ENCODE assay signal across 35 cellular contexts in genomic region chr1:246104927-246105326, GRCh38.
A peak's percentile ranks its signal among the peaks of the same experiment; 100 is the strongest.
DNase-seq lines count a peak whose midpoint lies in the region; ATAC-seq, FAIRE-seq and TF ChIP-seq lines count a peak whose summit lies in the region.
"Had no signal": no experiment of that assay in that cellular context is flagged by ENCODE, and none has a peak within 500 bp of the region (broad histone marks: within the 10 kb centered on the region; RNA-seq: fewer than 3 reads in every experiment).

No MANE protein-coding gene starts in this region.

- no peak overlapping the region for H3K27ac ChIP-seq in pancreas
- H3K27ac ChIP-seq: cardiac muscle cell, right lobe of liver, spleen, stomach, vagina had no signal

- H3K36me3 ChIP-seq in BE2C (no peaks in the 10 kb centered on the region), pancreas (no peaks in the 10 kb centered on the region)
- H3K36me3 ChIP-seq: cardiac muscle cell, right lobe of liver, spleen, stomach, vagina had no signal

- no peak overlapping the region for H3K4me3 ChIP-seq in BE2C (ENCODE audit: low read depth, low read length)
- no peak overlapping the region for H3K4me3 ChIP-seq in epithelial cell of esophagus (ENCODE audit: low read length)
- H3K4me3 ChIP-seq in pancreas: no peak overlapping the region
- H3K4me3 ChIP-seq: cardiac muscle cell, right lobe of liver, spleen, stomach, vagina had no signal

- no peak for ATAC-seq in pancreas
- no peak for ATAC-seq in GM18520 (IDR thresholded peaks at IDR 0.05; ENCODE audit: unreplicated experiment)
- ATAC-seq: CD8-positive, alpha-beta T cell; esophagus mucosa; right lobe of liver had no signal

- H3K27me3 ChIP-seq in BE2C (no peaks in the 10 kb centered on the region), pancreas (no peaks in the 10 kb centered on the region)
- H3K27me3 ChIP-seq: cardiac muscle cell, right lobe of liver, spleen, stomach, vagina had no signal

- WGBS in pancreas, 2 donors: 92 to 96% methylated on average over 5 of the region's 5 CpGs

- TF ChIP-seq CTCF in BE2C (IDR thresholded peaks at IDR 0.05; ENCODE audit: low read depth, low read length): no peak
- TF ChIP-seq CTCF in epithelial cell of esophagus (IDR thresholded peaks at IDR 0.05; ENCODE audit: insufficient read depth, low read depth, low read length, missing control alignments): no peak
- TF ChIP-seq CTCF in pancreas (IDR thresholded peaks at IDR 0.05): no peak

- DNase-seq in BE2C: peak; percentile 23
- peak; percentile 17 for DNase-seq in HPDE6-E6E7 (ENCODE audit: extremely low spot score)
- peak; percentile 22 for DNase-seq in RPMI7951 (ENCODE audit: low read depth)
- DNase-seq in epithelial cell of esophagus (ENCODE audit: low read depth): peak; percentile 26
- DNase-seq in stimulated activated CD4-positive, alpha-beta T cell treated with anti-CD3 and anti-CD28 coated beads, Interleukin-4, amount 100 ng/mL, for 24 hours: no peak
- no peak for DNase-seq in pancreas
- DNase-seq in SKM-1 (lab: John Stamatoyannopoulos, UW; ENCODE audit: unreplicated experiment): no peak
- DNase-seq: ACHN; activated CD4-positive, alpha-beta T cell treated with anti-CD3 and anti-CD28 coated beads, Interleukin-2, amount 50 U/mL, for 1 hour; activated CD4-positive, CD25-positive, alpha-beta regulatory T cell; activated effector memory CD4-positive, alpha-beta T cell treated with anti-CD3 and anti-CD28 coated beads, Interleukin-2, amount 50 U/mL, for 16 hours; activated naive CD8-positive, alpha-beta T cell treated with anti-CD3 and anti-CD28 coated beads for 36 hours; activated T-cell treated with anti-CD3 and anti-CD28 coated beads, Interleukin-2, amount 50 U/mL, for 1 hour; anterior cingulate cortex; CD8-positive, alpha-beta T cell; cortex of kidney; endodermal cell; head of caudate nucleus; midbrain; naive B cell; NCI-H1417 treated with DMSO at 0.1 percent for 48 hours; NCI-H2081 treated with DMSO at 0.1 percent for 48 hours; NCI-H2227 treated with DMSO at 0.1 percent for 48 hours; NCI-H526; right lobe of liver; SHP77 treated with DMSO at 0.1 percent for 48 hours; spleen; stimulated activated CD4-positive, alpha-beta T cell treated with anti-CD3 and anti-CD28 coated beads, Interleukin-2, amount 100 ng/mL, for 24 hours; stimulated activated CD8-positive, alpha-beta memory T cell treated with anti-CD3 and anti-CD28 coated beads, Interleukin-4, amount 100 ng/mL, for 48 hours; stomach had no signal

- intact Hi-C loops in pancreas (cut with DNase I): no loop called here

- peaks cover 60% of the 10 kb centered on the region for H3K4me1 ChIP-seq in BE2C
- no peaks in the 10 kb centered on the region for H3K4me1 ChIP-seq in pancreas
- H3K4me1 ChIP-seq: right lobe of liver, spleen, vagina had no signal

- H3K9me3 ChIP-seq in BE2C (no peaks in the 10 kb centered on the region; the same call in 1 of the 2 replicates), pancreas (no peaks in the 10 kb centered on the region)
- H3K9me3 ChIP-seq: right lobe of liver, spleen, stomach, vagina had no signal

- no peak for FAIRE-seq in pancreas (lab: Jason Lieb, UNC)
- FAIRE-seq: keratinocyte had no signal

Comparison
In these comparisons a context has a peak if more than half of its experiments do, and no peak if none do; other contexts are left out.
1. DNase-seq: peak in BE2C (single experiment), HPDE6-E6E7 (single experiment), RPMI7951 (single experiment) and epithelial cell of esophagus (single experiment); none in stimulated activated CD4-positive, alpha-beta T cell treated with anti-CD3 and anti-CD28 coated beads, Interleukin-4, amount 100 ng/mL, for 24 hours (single experiment), pancreas (0 of 6) and SKM-1 (single experiment).